In the genomic region with DNA sequence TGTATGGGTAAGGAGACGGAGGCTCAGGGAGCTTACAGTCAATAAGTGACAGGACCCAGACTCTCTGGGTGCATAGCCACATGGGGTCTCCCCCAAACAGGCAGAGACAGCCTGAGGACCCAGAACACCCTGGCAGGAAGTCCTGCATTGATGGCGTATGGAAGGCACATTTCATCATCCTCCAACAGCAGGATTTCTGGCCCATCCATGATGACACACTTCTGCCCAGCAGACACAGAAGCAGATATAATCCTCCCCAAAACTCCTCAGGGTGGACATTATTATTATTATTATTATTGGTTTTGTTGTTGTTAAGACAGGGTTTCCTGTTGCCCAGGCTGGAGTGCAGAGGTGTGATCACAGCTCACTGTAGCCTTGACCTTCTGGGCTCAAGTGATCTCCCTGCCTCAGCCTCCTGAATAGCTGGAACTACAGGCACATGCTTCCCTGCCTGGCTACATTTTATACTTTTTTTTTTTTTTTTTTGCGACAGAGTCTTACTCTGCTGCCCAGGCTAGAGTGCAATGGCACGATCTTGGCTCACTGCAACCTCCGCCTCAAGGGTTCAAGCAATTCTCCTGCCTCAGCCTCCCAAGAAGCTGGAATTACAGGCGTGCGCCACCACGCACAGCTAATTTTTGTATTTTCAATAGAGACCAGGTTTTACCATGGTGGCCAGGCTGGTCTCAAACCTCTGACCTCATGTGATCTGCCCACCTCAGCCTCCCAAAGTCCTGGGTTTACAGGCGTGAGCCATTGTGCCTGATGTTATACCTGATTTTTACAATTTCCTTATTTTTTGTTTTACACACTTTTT, we compare ENCODE assay signal across 1 cellular context.
TF ChIP-seq lines count a peak whose summit lies in the region.

No MANE protein-coding gene starts in this region.

TF ChIP-seq in HepG2, 621 proteins besides CTCF, POLR2A, EP300 and RAD21 (continued from another document):
- TF ChIP-seq, protein P1, sequence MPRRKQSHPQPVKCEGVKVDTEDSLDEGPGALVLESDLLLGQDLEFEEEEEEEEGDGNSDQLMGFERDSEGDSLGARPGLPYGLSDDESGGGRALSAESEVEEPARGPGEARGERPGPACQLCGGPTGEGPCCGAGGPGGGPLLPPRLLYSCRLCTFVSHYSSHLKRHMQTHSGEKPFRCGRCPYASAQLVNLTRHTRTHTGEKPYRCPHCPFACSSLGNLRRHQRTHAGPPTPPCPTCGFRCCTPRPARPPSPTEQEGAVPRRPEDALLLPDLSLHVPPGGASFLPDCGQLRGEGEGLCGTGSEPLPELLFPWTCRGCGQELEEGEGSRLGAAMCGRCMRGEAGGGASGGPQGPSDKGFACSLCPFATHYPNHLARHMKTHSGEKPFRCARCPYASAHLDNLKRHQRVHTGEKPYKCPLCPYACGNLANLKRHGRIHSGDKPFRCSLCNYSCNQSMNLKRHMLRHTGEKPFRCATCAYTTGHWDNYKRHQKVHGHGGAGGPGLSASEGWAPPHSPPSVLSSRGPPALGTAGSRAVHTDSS (CRISPR knock-in tag; conservative IDR thresholded peaks at IDR 0.05), result no peak
- TF ChIP-seq, protein P2, sequence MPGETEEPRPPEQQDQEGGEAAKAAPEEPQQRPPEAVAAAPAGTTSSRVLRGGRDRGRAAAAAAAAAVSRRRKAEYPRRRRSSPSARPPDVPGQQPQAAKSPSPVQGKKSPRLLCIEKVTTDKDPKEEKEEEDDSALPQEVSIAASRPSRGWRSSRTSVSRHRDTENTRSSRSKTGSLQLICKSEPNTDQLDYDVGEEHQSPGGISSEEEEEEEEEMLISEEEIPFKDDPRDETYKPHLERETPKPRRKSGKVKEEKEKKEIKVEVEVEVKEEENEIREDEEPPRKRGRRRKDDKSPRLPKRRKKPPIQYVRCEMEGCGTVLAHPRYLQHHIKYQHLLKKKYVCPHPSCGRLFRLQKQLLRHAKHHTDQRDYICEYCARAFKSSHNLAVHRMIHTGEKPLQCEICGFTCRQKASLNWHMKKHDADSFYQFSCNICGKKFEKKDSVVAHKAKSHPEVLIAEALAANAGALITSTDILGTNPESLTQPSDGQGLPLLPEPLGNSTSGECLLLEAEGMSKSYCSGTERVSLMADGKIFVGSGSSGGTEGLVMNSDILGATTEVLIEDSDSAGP (CRISPR knock-in tag; IDR thresholded peaks at IDR 0.05; ENCODE audit: borderline replicate concordance), result 0 out of 2 replicates have a peak, but pooled peaks have one; percentile 25
- no peak for TF ChIP-seq SOX6 (IDR thresholded peaks at IDR 0.05)
- TF ChIP-seq SOX6 (CRISPR knock-in tag; IDR thresholded peaks at IDR 0.05), result peak; percentile 41
- no peak for TF ChIP-seq ATF7-NPFF (CRISPR knock-in tag; IDR thresholded peaks at IDR 0.05; ENCODE audit: low read depth)
- TF ChIP-seq CEBPB (IDR thresholded peaks at IDR 0.05; ENCODE audit: borderline replicate concordance, low read depth, low read length), result peak; percentile 75; the same call in 1 of the 2 replicates
- TF ChIP-seq SRSF4 (IDR thresholded peaks at IDR 0.05; ENCODE audit: low read depth, low read length, poor library complexity, severe bottlenecking), result no peak
- TF ChIP-seq ZNF878 (CRISPR knock-in tag; IDR thresholded peaks at IDR 0.05), result 0 out of 2 replicates have a peak, but pooled peaks have one; percentile 52
- TF ChIP-seq PHF20 (CRISPR knock-in tag; IDR thresholded peaks at IDR 0.05), result 0 out of 2 replicates have a peak, but pooled peaks have one; percentile 11
- peak; percentile 68; the same call in 1 of the 2 replicates for TF ChIP-seq CAMTA2 (CRISPR knock-in tag; IDR thresholded peaks at IDR 0.05; ENCODE audit: borderline replicate concordance)
- no peak for TF ChIP-seq THAP8 (CRISPR knock-in tag; IDR thresholded peaks at IDR 0.05; ENCODE audit: borderline replicate concordance)
- TF ChIP-seq CEBPG (CRISPR knock-in tag; IDR thresholded peaks at IDR 0.05), result peak; percentile 61
- TF ChIP-seq TEAD3 (CRISPR knock-in tag; optimal IDR thresholded peaks at IDR 0.05; ENCODE audit: borderline replicate concordance), result peak; percentile 54
- TF ChIP-seq ZNF616 (CRISPR knock-in tag; IDR thresholded peaks at IDR 0.05; ENCODE audit: low read depth), result no peak
- TF ChIP-seq TOPORS (CRISPR knock-in tag; IDR thresholded peaks at IDR 0.05), result no peak
- TF ChIP-seq SMARCC2 (IDR thresholded peaks at IDR 0.05), result no peak
- TF ChIP-seq GMEB1 (CRISPR knock-in tag; IDR thresholded peaks at IDR 0.05; ENCODE audit: borderline replicate concordance), result no peak
- TF ChIP-seq XBP1 (CRISPR knock-in tag; IDR thresholded peaks at IDR 0.05), result no peak
- no peak for TF ChIP-seq ZNF749 (CRISPR knock-in tag; IDR thresholded peaks at IDR 0.05; ENCODE audit: borderline replicate concordance)
- TF ChIP-seq ZNF121 (CRISPR knock-in tag; IDR thresholded peaks at IDR 0.05), result peak; percentile 75
- no peak for TF ChIP-seq TCF7L2 (IDR thresholded peaks at IDR 0.05; ENCODE audit: low read depth, low read length)
- TF ChIP-seq RARG (CRISPR knock-in tag; IDR thresholded peaks at IDR 0.05; ENCODE audit: low read depth), result no peak
- TF ChIP-seq, protein P3, sequence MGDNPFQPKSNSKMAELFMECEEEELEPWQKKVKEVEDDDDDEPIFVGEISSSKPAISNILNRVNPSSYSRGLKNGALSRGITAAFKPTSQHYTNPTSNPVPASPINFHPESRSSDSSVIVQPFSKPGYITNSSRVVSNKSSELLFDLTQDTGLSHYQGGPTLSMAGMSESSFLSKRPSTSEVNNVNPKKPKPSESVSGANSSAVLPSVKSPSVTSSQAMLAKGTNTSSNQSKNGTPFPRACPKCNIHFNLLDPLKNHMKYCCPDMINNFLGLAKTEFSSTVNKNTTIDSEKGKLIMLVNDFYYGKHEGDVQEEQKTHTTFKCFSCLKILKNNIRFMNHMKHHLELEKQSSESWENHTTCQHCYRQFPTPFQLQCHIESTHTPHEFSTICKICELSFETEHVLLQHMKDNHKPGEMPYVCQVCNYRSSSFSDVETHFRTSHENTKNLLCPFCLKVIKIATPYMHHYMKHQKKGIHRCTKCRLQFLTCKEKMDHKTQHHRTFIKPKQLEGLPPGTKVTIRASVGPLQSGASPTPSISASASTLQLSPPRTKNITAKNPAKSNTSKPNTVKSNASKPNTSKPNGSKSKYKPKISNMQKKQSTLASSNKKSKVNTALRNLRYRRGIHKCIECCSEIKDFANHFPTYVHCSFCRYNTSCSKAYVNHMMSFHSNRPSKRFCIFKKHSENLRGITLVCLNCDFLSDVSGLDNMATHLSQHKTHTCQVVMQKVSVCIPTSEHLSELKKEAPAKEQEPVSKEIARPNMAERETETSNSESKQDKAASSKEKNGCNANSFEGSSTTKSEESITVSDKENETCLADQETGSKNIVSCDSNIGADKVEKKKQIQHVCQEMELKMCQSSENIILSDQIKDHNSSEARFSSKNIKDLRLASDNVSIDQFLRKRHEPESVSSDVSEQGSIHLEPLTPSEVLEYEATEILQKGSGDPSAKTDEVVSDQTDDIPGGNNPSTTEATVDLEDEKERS (CRISPR knock-in tag; IDR thresholded peaks at IDR 0.05), result 0 out of 2 replicates have a peak, but pooled peaks have one; percentile 21
- peak; percentile 85 for TF ChIP-seq ZMYM3 (CRISPR knock-in tag; IDR thresholded peaks at IDR 0.05)
